Comparison of ENCODE assay signal across 6 cellular contexts in genomic region chr19:10112037-10112751, GRCh38. TPM values are rescaled to one million over a fixed set of nuclear protein-coding genes. Genes with fewer than 3 reads are reported as not detected.
A peak's percentile ranks its signal among the peaks of the same experiment; 100 is the strongest.
DNase-seq lines count a peak whose midpoint lies in the region; ATAC-seq and TF ChIP-seq lines count a peak whose summit lies in the region.

No MANE protein-coding gene starts in this region.

- H3K27me3 ChIP-seq in HCT116 (ENCODE audit: insufficient read depth, low read length) (no peaks in the 10 kb centered on the region), neutrophil (no peaks in the 10 kb centered on the region)

- DNase-seq in HCT116 (ENCODE audit: low read depth, low spot score) (no peak), NCI-H1417 treated with DMSO at 0.1 percent for 48 hours (lab: John Stamatoyannopoulos, UW) (no peak), GDM1 (lab: John Stamatoyannopoulos, UW) (no peak)
- DNase-seq in activated CD4-positive, alpha-beta T cell treated with anti-CD3 and anti-CD28 coated beads, Interleukin-2, amount 50 U/mL, for 48 hours: peak; percentile 79 to 85

- H3K27ac ChIP-seq in HCT116 (ENCODE audit: low read depth, low read length) (peak overlapping the region; percentile 63), neutrophil (peak overlapping the region; percentile 59)

- H3K9me3 ChIP-seq in HCT116 (ENCODE audit: control insufficient read depth in 1 of 2, insufficient read depth in 1 of 2, low read depth in 1 of 2, low read length in 2 of 2): no peaks in the 10 kb centered on the region
- H3K9me3 ChIP-seq in neutrophil: no peaks in the 10 kb centered on the region

- TF ChIP-seq CTCF in HCT116 (IDR thresholded peaks at IDR 0.05 in 2 of 3, conservative IDR thresholded peaks at IDR 0.05 in 1 of 3; ENCODE audit: borderline replicate concordance in 1 of 3, insufficient read depth in 1 of 3, low read depth in 2 of 3, low read length in 2 of 3): no peak
- no peak for TF ChIP-seq CTCF in neutrophil (IDR thresholded peaks at IDR 0.05)

- no peak for TF ChIP-seq RAD21 in HCT116 (IDR thresholded peaks at IDR 0.05; ENCODE audit: low read depth)

- RAD21 ChIA-PET in HCT116 (lab: Charles Lee; ENCODE audit: low non-redundant PET in 1 of 2, low total read pairs in 2 of 2, uncharacterized antibody in 2 of 2, unreplicated experiment in 2 of 2): interaction anchor here (0.6 to 0.7 kb wide), 2 partner anchors 26 to 181 kb away, joined by 5 to 6 read pairs; no protein-coding TSS in a partner anchor

- H4K20me1 ChIP-seq in HCT116 (ENCODE audit: insufficient read depth): no peaks in the 10 kb centered on the region

- POLR2A ChIA-PET in HCT116 (lab: Charles Lee): interaction anchor here (0.7 kb wide), 1 partner anchor 43 kb away, joined by 3 read pairs; no protein-coding TSS in a partner anchor

- H3K9me2 ChIP-seq in HCT116 (ENCODE audit: insufficient read depth): no peaks in the 10 kb centered on the region

- H3K4me1 ChIP-seq in HCT116 (ENCODE audit: control insufficient read depth in 1 of 2, insufficient read depth in 2 of 2, low read length in 2 of 2) (peaks cover 6 to 45% of the 10 kb centered on the region in 2 experiments), neutrophil (ENCODE audit: control insufficient read depth in 1 of 2, insufficient read depth in 1 of 2, low read depth in 1 of 2, low read length in 1 of 2) (peaks cover 23 to 25% of the 10 kb centered on the region in 2 experiments)

- H3K4me3 ChIP-seq in HCT116 (replicated peaks in 1 of 2; ENCODE audit: low read depth in 1 of 2, low read length in 2 of 2) (no peak overlapping the region), neutrophil (ENCODE audit: low read depth in 1 of 2, low read length in 1 of 2) (peak overlapping the region; percentile 6 to 35)

- H3K79me2 ChIP-seq in HCT116 (ENCODE audit: insufficient read depth, low read length): peaks cover 39% of the 10 kb centered on the region

- peak overlapping the region; percentile 8; the same call in 1 of the 2 replicates for H3K9ac ChIP-seq in HCT116 (ENCODE audit: low read length)

- no peak overlapping the region for H2AFZ ChIP-seq in HCT116 (ENCODE audit: low read depth, low read length, poor library complexity, severe bottlenecking)

- TF ChIP-seq POLR2A in HCT116 (IDR thresholded peaks at IDR 0.05; ENCODE audit: borderline replicate concordance, extremely low read depth, insufficient read depth, insufficient read length): no peak

- CTCF ChIA-PET in HCT116 (lab: Charles Lee): interaction anchor here (1.1 to 3.0 kb wide), 4 partner anchors 8 to 181 kb away, joined by 4 to 13 read pairs (median 4); no protein-coding TSS in a partner anchor

- peak; percentile 6 for ATAC-seq in HCT116
- no peak for ATAC-seq in GM19324 (IDR thresholded peaks at IDR 0.05; ENCODE audit: low FRiP score, unreplicated experiment)

- peak overlapping the region; percentile 25; the same call in 1 of the 2 replicates for H3K4me2 ChIP-seq in HCT116 (ENCODE audit: low read length)

- H3K36me3 ChIP-seq in HCT116 (ENCODE audit: control insufficient read depth in 1 of 2, insufficient read depth in 2 of 2, low read length in 2 of 2) (peaks cover 39 to 58% of the 10 kb centered on the region in 2 experiments), neutrophil (peaks cover 41% of the 10 kb centered on the region)

- BruUV-seq in HCT116 (replicated peaks; lab: Mats Ljungman, UMichigan): no TSS peak

- intact Hi-C loops in HCT116 (cut with micrococcal nuclease): loop anchor here (2.0 kb wide), 1 partner anchor 181 kb away; no protein-coding TSS in a partner anchor

TF ChIP-seq in HCT116, 20 proteins besides CTCF, POLR2A, EP300 and RAD21:
- TF ChIP-seq ZFX (IDR thresholded peaks at IDR 0.05) (no peak), ZNF274 (IDR thresholded peaks at IDR 0.05; ENCODE audit: low read depth, low read length) (no peak), YY1 (IDR thresholded peaks at IDR 0.05; ENCODE audit: extremely low read depth, insufficient replicate concordance, low read depth, low read length) (no peak), CEBPB (IDR thresholded peaks at IDR 0.05; ENCODE audit: low read depth) (no peak), REST (IDR thresholded peaks at IDR 0.05; ENCODE audit: low read depth) (no peak), ATF3 (IDR thresholded peaks at IDR 0.05) (no peak), ZBTB33 (IDR thresholded peaks at IDR 0.05; ENCODE audit: extremely low read depth, insufficient replicate concordance, low read length) (no peak)

RNA-seq across cellular contexts. Expression of gene P2RY11, which starts 0.7 kb away (rescaled TPM):
- 43.8 TPM for total RNA-seq in HCT116 (2021; ENCODE audit: unreplicated experiment)
- polyA plus RNA-seq in HCT116 (2012): 24.1 and 29.2 TPM in 2 replicates

RNA-seq across cellular contexts. Expression of gene PPAN, which starts 6.0 kb away (rescaled TPM):
- total RNA-seq in HCT116 (2021; ENCODE audit: unreplicated experiment): 101 TPM
- 49.1 and 49.4 TPM in 2 replicates for polyA plus RNA-seq in HCT116 (2012)

RNA-seq across cellular contexts. Expression of gene EIF3G, which starts 7.5 kb away (rescaled TPM):
- 254 TPM for total RNA-seq in HCT116 (2021; ENCODE audit: unreplicated experiment)
- 241 and 250 TPM in 2 replicates for polyA plus RNA-seq in HCT116 (2012)

RNA-seq across cellular contexts. Expression of gene ANGPTL6, which starts 9.7 kb away (rescaled TPM):
- total RNA-seq in HCT116 (2021; ENCODE audit: unreplicated experiment): not detected
- polyA plus RNA-seq in HCT116 (2012): 0.12 and 0.14 TPM in 2 replicates

RNA-seq across cellular contexts. Expression of gene SHFL, which starts 26.1 kb away (rescaled TPM):
- 18.5 TPM for total RNA-seq in HCT116 (2021; ENCODE audit: unreplicated experiment)
- 13.9 and 14.8 TPM in 2 replicates for polyA plus RNA-seq in HCT116 (2012)

Comparison
In these comparisons a context has a peak if more than half of its experiments do, and no peak if none do; other contexts are left out.
1. DNase-seq: peak in activated CD4-positive, alpha-beta T cell treated with anti-CD3 and anti-CD28 coated beads, Interleukin-2, amount 50 U/mL, for 48 hours (2 of 2); none in HCT116 (single experiment), NCI-H1417 treated with DMSO at 0.1 percent for 48 hours (single experiment) and GDM1 (single experiment).
2. H3K4me3 ChIP-seq: peak in neutrophil (2 of 2); none in HCT116 (0 of 2).